Comparison of ENCODE assay signal across 38 cellular contexts in the genomic region with DNA sequence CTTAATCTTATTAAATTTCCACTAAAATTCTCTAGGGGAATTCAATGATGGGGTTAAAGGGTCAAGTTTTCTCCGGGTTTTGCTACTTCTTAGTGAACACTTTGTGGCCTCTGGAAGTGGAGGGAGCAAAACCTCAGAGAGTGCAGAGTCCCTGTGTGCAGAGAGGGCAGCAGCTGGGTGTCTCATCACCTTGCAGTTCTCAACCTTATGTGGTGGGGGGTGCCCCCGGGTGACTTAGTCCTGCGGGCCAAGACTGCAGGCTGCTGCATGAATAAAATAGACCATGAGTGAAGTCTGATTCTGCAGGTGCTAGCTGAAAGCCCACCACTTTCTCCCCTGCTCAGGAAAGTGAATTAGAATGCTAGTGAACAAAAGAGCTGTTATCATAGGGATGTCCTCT.
"Had no signal": no experiment of that assay in that cellular context is flagged by ENCODE, and none has a peak within 500 bp of the region (broad histone marks: within the 10 kb centered on the region; RNA-seq: fewer than 3 reads in every experiment).

No MANE protein-coding gene starts in this region.

- H3K27me3 ChIP-seq: brain microvascular endothelial cell, MG63 had no signal

- H3K36me3 ChIP-seq: brain microvascular endothelial cell, MG63 had no signal

- H3K4me3 ChIP-seq: MG63, PC-9 had no signal

- DNase-seq: activated B cell treated with CpG ODN at 0.5 μM for 24 hours; activated CD4-positive, alpha-beta memory T cell treated with anti-CD3 and anti-CD28 coated beads for 36 hours; activated CD4-positive, alpha-beta T cell treated with anti-CD3 and anti-CD28 coated beads for 4 hours; activated CD4-positive, alpha-beta T cell treated with anti-CD3 and anti-CD28 coated beads, Interleukin-2, amount 50 U/mL, for 1 hour; activated CD4-positive, CD25-positive, alpha-beta regulatory T cell treated with anti-CD3 and anti-CD28 coated beads, Interleukin-2, amount 50 U/mL, for 72 hours; activated effector memory CD4-positive, alpha-beta T cell treated with anti-CD3 and anti-CD28 coated beads, Interleukin-2, amount 50 U/mL, for 16 hours; activated naive CD4-positive, alpha-beta T cell; activated naive CD4-positive, alpha-beta T cell treated with anti-CD3 and anti-CD28 coated beads, Interleukin-2, amount 50 U/mL, for 16 hours; activated naive CD8-positive, alpha-beta T cell treated with anti-CD3 and anti-CD28 coated beads for 36 hours; activated T-cell treated with anti-CD3 and anti-CD28 coated beads, Interleukin-2, amount 50 U/mL, for 1 hour; activated T-cell treated with anti-CD3 and anti-CD28 coated beads, Interleukin-2, amount 50 U/mL, for 72 hours; amniotic stem cell; aorta; brain microvascular endothelial cell; central memory CD4-positive, alpha-beta T cell; Karpas-422; MG63; MV-4-11; NCI-H1092; NCI-H1436 treated with DMSO at 0.1 percent for 48 hours; NCI-H1694 treated with DMSO at 0.1 percent for 48 hours; NCI-H2029; NCI-H2171; NCI-H510A; NCI-H526 treated with DMSO at 0.1 percent for 48 hours; NCI-H774; NK-92 treated with Interleukin-12 subunit alpha and Interleukin-12 subunit beta, amount 100 ng/mL, for 24 hours; PC-9; SIG-M5; SW 1271; T-helper 1 cell; T-helper 2 cell; T-helper 9 cell had no signal

- ATAC-seq: activated T-cell treated with anti-CD3 and anti-CD28 coated beads, Interleukin-2, amount 50 U/mL, for 72 hours; activated T-helper 17 cell treated with anti-CD3 and anti-CD28 coated beads, Interleukin-2, amount 50 U/mL, for 72 hours; Right ventricle myocardium inferior had no signal

- FAIRE-seq: RCC 7860 had no signal

- H3K9me3 ChIP-seq: MG63 had no signal

- H3K4me2 ChIP-seq: PC-9 had no signal

- H2AFZ ChIP-seq: PC-9 had no signal

- H3K27ac ChIP-seq: brain microvascular endothelial cell, PC-9, RWPE1, VCaP had no signal
